Comparison of ENCODE assay signal across 8 cellular contexts in genomic region chr9:132114102-132114707, GRCh38. TPM values are rescaled to one million over a fixed set of nuclear protein-coding genes. Genes with fewer than 3 reads are reported as not detected.
A peak's percentile ranks its signal among the peaks of the same experiment; 100 is the strongest.
DNase-seq lines count a peak whose midpoint lies in the region; ATAC-seq and TF ChIP-seq lines count a peak whose summit lies in the region.

No MANE protein-coding gene starts in this region.

- no peaks in the 10 kb centered on the region for H3K4me1 ChIP-seq in naive thymus-derived CD4-positive, alpha-beta T cell (ENCODE audit: control insufficient read depth in 2 of 2, insufficient read depth in 2 of 2, low read length in 2 of 2)

- ATAC-seq in WTC11 (peak; percentile 94), GM18873 (IDR thresholded peaks at IDR 0.05; ENCODE audit: low FRiP score, unreplicated experiment) (no peak), GM18870 (IDR thresholded peaks at IDR 0.05; ENCODE audit: unreplicated experiment) (no peak), GM18502 (IDR thresholded peaks at IDR 0.05; ENCODE audit: poor library complexity, unreplicated experiment) (no peak)
- peak; percentile 51 for ATAC-seq in naive thymus-derived CD4-positive, alpha-beta T cell

- H3K27ac Mint-ChIP-seq in WTC11 = no peak overlapping the region
- no peak overlapping the region for H3K27ac Mint-ChIP-seq in naive thymus-derived CD4-positive, alpha-beta T cell

- H3K36me3 Mint-ChIP-seq in WTC11 = no peaks in the 10 kb centered on the region
- H3K36me3 Mint-ChIP-seq in naive thymus-derived CD4-positive, alpha-beta T cell = peaks cover 0 to 7% (median 0%) of the 10 kb centered on the region in 5 donors

- peak; percentile 34 to 38 for DNase-seq in HL-60 (ENCODE audit: low read depth in 1 of 2, low spot score in 1 of 2)
- peak; percentile 87 for DNase-seq in WTC11 (ENCODE audit: low spot score)
- peak; percentile 32 for DNase-seq in epidermal melanocyte (ENCODE audit: insufficient read length, low spot score)
- DNase-seq in naive thymus-derived CD4-positive, alpha-beta T cell = peak in 7 of 9 donors; percentile 10 to 74 (median 22)
- no peak for DNase-seq in NCI-H69 (lab: John Stamatoyannopoulos, UW)

- TF ChIP-seq CTCF in HL-60 (IDR thresholded peaks at IDR 0.05; ENCODE audit: insufficient read depth, low read length) (no peak), WTC11 (IDR thresholded peaks at IDR 0.05) (no peak)

- no peaks in the 10 kb centered on the region; the same call in 1 of the 2 replicates for H3K4me1 Mint-ChIP-seq in WTC11
- peaks cover 0 to 2% (median 0%) of the 10 kb centered on the region in 7 donors for H3K4me1 Mint-ChIP-seq in naive thymus-derived CD4-positive, alpha-beta T cell

- H3K4me3 ChIP-seq in HL-60 (replicated peaks; ENCODE audit: insufficient read depth, low read length) = no peak overlapping the region
- H3K4me3 ChIP-seq in naive thymus-derived CD4-positive, alpha-beta T cell (ENCODE audit: low read length) = no peak overlapping the region

- POLR2A ChIA-PET in WTC11 (lab: Charles Lee) = interaction anchor here (0.5 to 1.1 kb wide), 4 partner anchors 17 to 137 kb away, joined by 3 to 4 read pairs (median 3); no protein-coding TSS in a partner anchor
- POLR2A ChIA-PET in naive thymus-derived CD4-positive, alpha-beta T cell (lab: Charles Lee) = no interaction called here

- H3K4me3 Mint-ChIP-seq in WTC11 = no peak overlapping the region
- H3K4me3 Mint-ChIP-seq in naive thymus-derived CD4-positive, alpha-beta T cell = no peak overlapping the region

- 0 out of 2 replicates have a peak, but pooled peaks cover 3% of the 10 kb centered on the region for H3K9me3 Mint-ChIP-seq in WTC11
- H3K9me3 Mint-ChIP-seq in naive thymus-derived CD4-positive, alpha-beta T cell = peaks cover 0 to 8% (median 1%) of the 10 kb centered on the region in 11 donors

- intact Hi-C loops in naive thymus-derived CD4-positive, alpha-beta T cell (cut with micrococcal nuclease) = no loop called here

- CTCF ChIA-PET in WTC11 (lab: Charles Lee) = interaction anchor here (0.8 to 2.0 kb wide), 8 partner anchors 12 to 160 kb away, joined by 3 to 10 read pairs (median 3); no protein-coding TSS in a partner anchor
- CTCF ChIA-PET in naive thymus-derived CD4-positive, alpha-beta T cell (lab: Charles Lee) = no interaction called here

- H3K27me3 Mint-ChIP-seq in WTC11 (ENCODE audit: low read depth) = peaks cover 13% of the 10 kb centered on the region
- peaks cover 21 to 75% (median 68%) of the 10 kb centered on the region in 5 donors for H3K27me3 Mint-ChIP-seq in naive thymus-derived CD4-positive, alpha-beta T cell

- no peaks in the 10 kb centered on the region for H3K36me3 ChIP-seq in naive thymus-derived CD4-positive, alpha-beta T cell (ENCODE audit: control insufficient read depth in 2 of 3, insufficient read depth in 3 of 3, low read length in 3 of 3)

- no peak overlapping the region for H3K27ac ChIP-seq in HL-60 (replicated peaks)
- no peak overlapping the region for H3K27ac ChIP-seq in naive thymus-derived CD4-positive, alpha-beta T cell (ENCODE audit: low read depth, low read length)

- H3K9me3 ChIP-seq in naive thymus-derived CD4-positive, alpha-beta T cell (ENCODE audit: control insufficient read depth in 2 of 3, low read length in 3 of 3) = no peaks in the 10 kb centered on the region

- no peaks in the 10 kb centered on the region for H3K27me3 ChIP-seq in HL-60 (ENCODE audit: insufficient read depth, poor library complexity, severe bottlenecking)
- H3K27me3 ChIP-seq in naive thymus-derived CD4-positive, alpha-beta T cell (ENCODE audit: control insufficient read depth in 2 of 2, insufficient read depth in 2 of 2, low read length in 2 of 2) = no peaks in the 10 kb centered on the region

TF ChIP-seq in WTC11, 78 proteins besides CTCF, POLR2A, EP300 and RAD21 (continues in another document):
- TF ChIP-seq ATF3 (CRISPR knock-in tag; conservative IDR thresholded peaks at IDR 0.05) = no peak
- TF ChIP-seq OVOL2 (CRISPR knock-in tag; IDR thresholded peaks at IDR 0.05; ENCODE audit: borderline replicate concordance) = no peak
- TF ChIP-seq PREB (CRISPR knock-in tag; IDR thresholded peaks at IDR 0.05; ENCODE audit: borderline replicate concordance) = peak; percentile 94; the same call in 1 of the 2 replicates
- TF ChIP-seq ZNF425 (CRISPR knock-in tag; conservative IDR thresholded peaks at IDR 0.05) = no peak
- peak; percentile 94; the same call in 1 of the 2 replicates for TF ChIP-seq TCF7 (CRISPR knock-in tag; IDR thresholded peaks at IDR 0.05; ENCODE audit: low read depth)
- TF ChIP-seq NFE2L1 (CRISPR knock-in tag; IDR thresholded peaks at IDR 0.05) = peak; percentile 97
- TF ChIP-seq GRHL2 (CRISPR knock-in tag; IDR thresholded peaks at IDR 0.05; ENCODE audit: insufficient replicate concordance, severe bottlenecking) = no peak
- peak; percentile 95 for TF ChIP-seq E2F1 (CRISPR knock-in tag; IDR thresholded peaks at IDR 0.05)
- TF ChIP-seq HMGXB4 (CRISPR knock-in tag; IDR thresholded peaks at IDR 0.05) = no peak
- TF ChIP-seq RORB (CRISPR knock-in tag; IDR thresholded peaks at IDR 0.05) = no peak
- peak; percentile 96 for TF ChIP-seq MYBL2 (CRISPR knock-in tag; IDR thresholded peaks at IDR 0.05)
- peak; percentile 96 for TF ChIP-seq ESRRA (CRISPR knock-in tag; IDR thresholded peaks at IDR 0.05; ENCODE audit: borderline replicate concordance)
- TF ChIP-seq ZNF317 (CRISPR knock-in tag; IDR thresholded peaks at IDR 0.05; ENCODE audit: borderline replicate concordance, low read depth) = peak; percentile 62; the same call in 1 of the 2 replicates
- TF ChIP-seq SMAD4 (CRISPR knock-in tag; IDR thresholded peaks at IDR 0.05) = peak; percentile 94

RNA-seq across cellular contexts. Expression of gene MED27, which starts 34.5 kb away (rescaled TPM):
- 26.6 to 27.9 TPM (median 27.5 TPM) in 3 replicates for total RNA-seq in WTC11 (2021)
- total RNA-seq in naive thymus-derived CD4-positive, alpha-beta T cell = 10 to 100 TPM; 11.5 to 26.9 (median 21.3) TPM
- 10 to 100 TPM; 34.6 to 44.2 TPM for polyA plus RNA-seq in naive thymus-derived CD4-positive, alpha-beta T cell

RNA-seq across cellular contexts. Expression of gene NTNG2, which starts 47.7 kb away (rescaled TPM):
- 3.1 to 4.2 TPM (median 3.3 TPM) in 3 replicates for total RNA-seq in WTC11 (2021)
- 10 to 100 TPM in 1 of 5 experiments, 1 to 10 TPM in 4; 3.7 to 11.6 (median 6.0) TPM for total RNA-seq in naive thymus-derived CD4-positive, alpha-beta T cell
- 1 to 10 TPM in 1 of 2 donors, under 1 TPM in 1; 0.87 to 1.6 TPM for polyA plus RNA-seq in naive thymus-derived CD4-positive, alpha-beta T cell

Comparison
In these comparisons a context has a peak if more than half of its experiments do, and no peak if none do; other contexts are left out.
1. ATAC-seq: peak in WTC11 (single experiment) and naive thymus-derived CD4-positive, alpha-beta T cell (single experiment); none in GM18873 (single experiment), GM18870 (single experiment) and GM18502 (single experiment).